15 cellular contexts compared by ENCODE assay signal in genomic region chr1:978069-978834, GRCh38. TPM values are rescaled to one million over a fixed set of nuclear protein-coding genes. Genes with fewer than 3 reads are reported as not detected.
A peak's percentile ranks its signal among the peaks of the same experiment; 100 is the strongest.
DNase-seq lines count a peak whose midpoint lies in the region; ATAC-seq lines count a peak whose summit lies in the region.
"Had no signal": no experiment of that assay in that cellular context is flagged by ENCODE, and none has a peak within 500 bp of the region (broad histone marks: within the 10 kb centered on the region; RNA-seq: fewer than 3 reads in every experiment).

No MANE protein-coding gene starts in this region.

- intact Hi-C loops in Right ventricle myocardium superior (cut with DNase I) = no loop called here

- H3K9ac ChIP-seq in skeletal muscle tissue (ENCODE audit: low read depth in 1 of 3, low read length in 3 of 3) = peak overlapping the region; percentile 72 to 100 (median 79)

- peak overlapping the region; percentile 99 for H3K27ac ChIP-seq in skeletal muscle tissue (ENCODE audit: low read depth, low read length)
- H3K27ac ChIP-seq: PC-9, testis had no signal

- peak; percentile 1 for ATAC-seq in Right ventricle myocardium superior (ENCODE audit: poor library complexity)

- peaks cover 5 to 29% (median 6%) of the 10 kb centered on the region in 3 donors for H3K36me3 ChIP-seq in skeletal muscle tissue (ENCODE audit: control insufficient read depth in 3 of 3, insufficient read depth in 3 of 3, low read length in 3 of 3)

- H3K27me3 ChIP-seq in skeletal muscle tissue (ENCODE audit: control insufficient read depth in 3 of 3, insufficient read depth in 3 of 3, low read length in 3 of 3) = peaks cover 0 to 20% (median 14%) of the 10 kb centered on the region in 3 donors
- H3K27me3 ChIP-seq: testis had no signal

- peak overlapping the region; percentile 48 to 96 (median 78) for H3K4me3 ChIP-seq in skeletal muscle tissue (ENCODE audit: low read length in 3 of 3)
- H3K4me3 ChIP-seq: PC-9, testis had no signal

- H3K4me1 ChIP-seq in skeletal muscle tissue (ENCODE audit: control insufficient read depth in 3 of 3, insufficient read depth in 3 of 3, low read length in 3 of 3) = peaks cover 28 to 63% (median 36%) of the 10 kb centered on the region in 3 donors

- H3K9me3 ChIP-seq in skeletal muscle tissue (ENCODE audit: control insufficient read depth in 3 of 3, low read length in 3 of 3) = no peaks in the 10 kb centered on the region
- H3K9me3 ChIP-seq: testis had no signal

- DNase-seq in NCI-H748 (lab: John Stamatoyannopoulos, UW; ENCODE audit: unreplicated experiment) = peak; percentile 24
- no peak for DNase-seq in NCI-H748 treated with DMSO at 0.1 percent for 48 hours (lab: John Stamatoyannopoulos, UW)
- peak; percentile 74 for DNase-seq in Right ventricle myocardium superior
- DNase-seq in NCI-H82 treated with DMSO at 0.1 percent for 48 hours (lab: John Stamatoyannopoulos, UW; ENCODE audit: unreplicated experiment) = no peak
- no peak for DNase-seq in activated CD8-positive, alpha-beta memory T cell treated with anti-CD3 and anti-CD28 coated beads, Interleukin-2, amount 50 U/mL, for 48 hours
- DNase-seq: activated CD4-positive, alpha-beta memory T cell treated with anti-CD3 and anti-CD28 coated beads, Interleukin-2, amount 10 ng/mL, durations not matched to agents 7 days and 5 days; activated effector memory CD4-positive, alpha-beta T cell treated with anti-CD3 and anti-CD28 coated beads, Interleukin-2, amount 50 U/mL, for 16 hours; dermis blood vessel endothelial cell; KBM-7; NCI-H1417; PC-9; testis had no signal

RNA-seq across cellular contexts. Expression of gene PERM1, which starts 3.6 kb away (rescaled TPM):
- total RNA-seq in Right ventricle myocardium superior = 170 TPM
- 3.1 TPM for total RNA-seq in skeletal muscle tissue
- total RNA-seq: activated CD4-positive, alpha-beta memory T cell treated with anti-CD3 and anti-CD28 coated beads, Interleukin-2, amount 10 ng/mL, durations not matched to agents 7 days and 5 days; dermis blood vessel endothelial cell; lung microvascular endothelial cell; NCI-H460 had no signal

RNA-seq across cellular contexts. Expression of gene PLEKHN1, which starts 12.0 kb away (rescaled TPM):
- total RNA-seq in Right ventricle myocardium superior = not detected
- not detected for total RNA-seq in skeletal muscle tissue

RNA-seq across cellular contexts. Expression of gene KLHL17, which starts 17.9 kb away (rescaled TPM):
- total RNA-seq in Right ventricle myocardium superior (5.6 TPM), skeletal muscle tissue (1.0 TPM)

RNA-seq across cellular contexts. Expression of gene NOC2L, which starts 19.2 kb away (rescaled TPM):
- 42.8 TPM for total RNA-seq in Right ventricle myocardium superior
- 47.0 TPM for total RNA-seq in skeletal muscle tissue

RNA-seq across cellular contexts. Expression of gene HES4, which starts 21.6 kb away (rescaled TPM):
- 27.4 TPM for total RNA-seq in Right ventricle myocardium superior
- total RNA-seq in skeletal muscle tissue = 7.3 TPM

Comparison
In these comparisons a context has a peak if more than half of its experiments do, and no peak if none do; other contexts are left out.
1. DNase-seq: peak in NCI-H748 (single experiment) and Right ventricle myocardium superior (single experiment); none in NCI-H748 treated with DMSO at 0.1 percent for 48 hours (single experiment), NCI-H82 treated with DMSO at 0.1 percent for 48 hours (single experiment) and activated CD8-positive, alpha-beta memory T cell treated with anti-CD3 and anti-CD28 coated beads, Interleukin-2, amount 50 U/mL, for 48 hours (single experiment).
2. RNA of gene PERM1, which starts 3.6 kb away (total RNA-seq): 170 TPM in Right ventricle myocardium superior (single experiment); 3.1 TPM in skeletal muscle tissue (single experiment); every median in the first group is over 10 times any median in the second.